Comparison of ENCODE assay signal across 4 cellular contexts in genomic region chr7:8159595-8159994, GRCh38.
A peak's percentile ranks its signal among the peaks of the same experiment; 100 is the strongest.
TF ChIP-seq lines count a peak whose summit lies in the region.

No MANE protein-coding gene starts in this region.

TF ChIP-seq in HepG2, 621 proteins besides CTCF, POLR2A, EP300 and RAD21:
- TF ChIP-seq ZNF616 (CRISPR knock-in tag; IDR thresholded peaks at IDR 0.05; ENCODE audit: low read depth) (no peak), MAFF (IDR thresholded peaks at IDR 0.05; ENCODE audit: low read depth, low read length) (0 out of 2 replicates have a peak, but pooled peaks have one; percentile 27), MAFK (conservative IDR thresholded peaks at IDR 0.05 in 1 of 2, IDR thresholded peaks at IDR 0.05 in 1 of 2; ENCODE audit: low read length in 2 of 2) (peak; percentile 50 to 60; a peak in 3 of 4 replicates)
- TF ChIP-seq, protein P1, sequence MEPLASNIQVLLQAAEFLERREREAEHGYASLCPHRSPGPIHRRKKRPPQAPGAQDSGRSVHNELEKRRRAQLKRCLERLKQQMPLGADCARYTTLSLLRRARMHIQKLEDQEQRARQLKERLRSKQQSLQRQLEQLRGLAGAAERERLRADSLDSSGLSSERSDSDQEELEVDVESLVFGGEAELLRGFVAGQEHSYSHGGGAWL (CRISPR knock-in tag; IDR thresholded peaks at IDR 0.05): no peak

TF ChIP-seq in A549, 52 proteins besides CTCF, POLR2A, EP300 and RAD21:
- TF ChIP-seq MAFK (IDR thresholded peaks at IDR 0.05; ENCODE audit: partially characterized antibody) (peak; percentile 51), CBX8 (IDR thresholded peaks at IDR 0.05) (no peak)
TF ChIP-seq in A549: peak in this region for 1.

TF ChIP-seq in IMR-90, 13 proteins besides CTCF, POLR2A, EP300 and RAD21:
- TF ChIP-seq MXI1 (IDR thresholded peaks at IDR 0.05; ENCODE audit: borderline replicate concordance, low read depth, low read length): no peak
- TF ChIP-seq MAZ (IDR thresholded peaks at IDR 0.05; ENCODE audit: borderline replicate concordance, low read depth, low read length): no peak
- peak; percentile 51 for TF ChIP-seq MAFK (IDR thresholded peaks at IDR 0.05; ENCODE audit: low read depth, low read length)

TF ChIP-seq in K562, 482 proteins besides CTCF, POLR2A, EP300 and RAD21:
- peak; percentile 39 for TF ChIP-seq MAFG (tag; conservative IDR thresholded peaks at IDR 0.05)
- peak; percentile 52; the same call in 1 of the 2 replicates for TF ChIP-seq C11orf30 (IDR thresholded peaks at IDR 0.05; ENCODE audit: low read depth)
- TF ChIP-seq MCM2 (IDR thresholded peaks at IDR 0.05; ENCODE audit: low read depth): no peak
- TF ChIP-seq LARP7 (IDR thresholded peaks at IDR 0.05): no peak
- TF ChIP-seq ZNF316 (IDR thresholded peaks at IDR 0.05): peak; percentile 81
- TF ChIP-seq OTX1 (CRISPR knock-in tag; IDR thresholded peaks at IDR 0.05): no peak
